ENCODE assay signal across 17 cellular contexts in the genomic region with DNA sequence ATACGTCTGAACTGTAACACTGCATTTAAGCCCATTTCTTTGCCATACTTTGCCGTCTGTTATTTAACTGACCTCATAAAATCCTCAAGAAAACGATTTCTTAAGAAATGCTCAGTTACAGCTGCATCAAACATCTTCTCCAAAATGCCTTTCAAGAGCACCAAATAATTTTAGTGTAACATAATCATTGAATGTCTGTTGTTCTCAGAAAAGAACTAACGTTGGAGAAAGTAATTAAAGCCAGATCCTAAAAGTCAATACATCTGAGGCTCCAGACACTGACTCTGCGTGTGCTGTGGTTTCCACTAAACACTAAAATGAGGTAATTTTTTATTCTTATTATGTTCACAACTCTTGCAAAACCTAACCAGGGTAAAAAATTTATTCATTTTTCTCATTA.
"Had no signal": no experiment of that assay in that cellular context is flagged by ENCODE, and none has a peak within 500 bp of the region (broad histone marks: within the 10 kb centered on the region; RNA-seq: fewer than 3 reads in every experiment).

No MANE protein-coding gene starts in this region.

- DNase-seq: activated CD4-positive, alpha-beta T cell treated with anti-CD3 and anti-CD28 coated beads, Interleukin-2, amount 10 ng/mL, durations not matched to agents 24 days and 14 days; activated CD4-positive, CD25-positive, alpha-beta regulatory T cell; activated CD8-positive, alpha-beta memory T cell treated with anti-CD3 and anti-CD28 coated beads, Interleukin-2, amount 50 U/mL, for 4 hours; activated CD8-positive, alpha-beta T cell treated with anti-CD3 and anti-CD28 coated beads, Interleukin-2, amount 10 ng/mL, durations not matched to agents 7 days and 5 days; activated naive CD4-positive, alpha-beta T cell treated with anti-CD3 and anti-CD28 coated beads for 36 hours; activated T-cell treated with anti-CD3 and anti-CD28 coated beads, Interleukin-2, amount 50 U/mL, for 4 hours; anterior cingulate cortex; central memory CD4-positive, alpha-beta T cell; colonic mucosa; lower lobe of right lung; sigmoid colon; stimulated activated naive B cell treated with anti-CD40 and anti-IgM and Interleukin-4, amounts not matched to agents 10 μg/mL and 1 μg/mL and 100 μg/mL, for 72 hours; T-helper 1 cell; T-helper 9 cell; tibial artery had no signal

- ATAC-seq: activated CD8-positive, alpha-beta T cell treated with anti-CD3 and anti-CD28 coated beads, Interleukin-2, amount 10 ng/mL, durations not matched to agents 7 days and 5 days; activated T-cell treated with anti-CD3 and anti-CD28 coated beads, Interleukin-2, amount 50 U/mL, for 4 hours; esophagus mucosa; lower lobe of right lung; natural killer cell treated with Interleukin-12 subunit alpha and Interleukin-12 subunit beta and Interleukin-15 and Interleukin-18, amount 100 ng/mL, for 72 hours; stimulated activated naive B cell treated with anti-CD40 and anti-IgM and Interleukin-4, amounts not matched to agents 10 μg/mL and 1 μg/mL and 100 μg/mL, for 72 hours had no signal
